ENCODE assay signal across 8 cellular contexts in the genomic region with DNA sequence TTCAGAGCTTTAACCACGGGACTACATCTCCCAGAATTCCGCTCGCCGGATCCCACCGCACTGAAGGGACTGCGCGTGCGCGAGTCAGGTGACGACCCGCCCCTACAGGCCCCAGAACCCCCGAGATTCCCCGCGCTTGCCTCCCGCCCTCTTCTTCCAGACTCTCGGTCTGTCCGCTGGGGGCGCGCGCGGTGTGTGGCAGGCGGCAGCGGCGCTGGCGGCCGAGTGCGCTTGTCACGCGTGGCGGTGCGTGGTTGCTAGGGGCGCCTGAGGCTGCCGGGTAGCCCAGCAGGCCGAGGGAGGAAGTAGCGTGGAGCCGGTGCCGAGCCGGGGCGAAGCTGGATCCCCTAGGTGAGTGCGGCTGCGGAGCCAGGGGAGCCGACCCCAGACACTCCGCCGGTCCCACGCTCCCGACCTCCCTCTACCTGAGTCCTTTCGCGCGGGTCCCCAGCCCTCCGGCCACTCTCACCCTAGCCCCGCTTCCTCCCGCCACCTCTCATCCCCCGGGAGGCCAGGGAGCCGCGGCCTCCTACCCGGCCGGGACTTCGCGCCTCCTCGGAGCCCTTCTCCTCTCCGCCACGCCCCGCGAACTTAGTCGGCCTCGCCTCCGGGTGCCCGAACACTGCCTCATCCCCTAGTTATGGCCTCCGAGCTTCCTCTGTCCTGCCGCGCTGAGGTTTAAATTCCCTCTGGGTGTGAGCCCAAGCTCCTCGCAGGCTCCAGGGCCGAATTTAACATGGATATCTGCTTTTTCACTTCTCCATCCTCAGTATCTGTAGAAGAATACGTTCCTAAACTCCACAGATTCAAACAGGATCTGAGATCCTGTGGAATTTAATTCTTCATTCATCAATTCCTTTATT. TPM values are rescaled to one million over a fixed set of nuclear protein-coding genes. Genes with fewer than 3 reads are reported as not detected.
DNase-seq lines count a peak whose midpoint lies in the region; ATAC-seq and TF ChIP-seq lines count a peak whose summit lies in the region.

A gene with protein sequence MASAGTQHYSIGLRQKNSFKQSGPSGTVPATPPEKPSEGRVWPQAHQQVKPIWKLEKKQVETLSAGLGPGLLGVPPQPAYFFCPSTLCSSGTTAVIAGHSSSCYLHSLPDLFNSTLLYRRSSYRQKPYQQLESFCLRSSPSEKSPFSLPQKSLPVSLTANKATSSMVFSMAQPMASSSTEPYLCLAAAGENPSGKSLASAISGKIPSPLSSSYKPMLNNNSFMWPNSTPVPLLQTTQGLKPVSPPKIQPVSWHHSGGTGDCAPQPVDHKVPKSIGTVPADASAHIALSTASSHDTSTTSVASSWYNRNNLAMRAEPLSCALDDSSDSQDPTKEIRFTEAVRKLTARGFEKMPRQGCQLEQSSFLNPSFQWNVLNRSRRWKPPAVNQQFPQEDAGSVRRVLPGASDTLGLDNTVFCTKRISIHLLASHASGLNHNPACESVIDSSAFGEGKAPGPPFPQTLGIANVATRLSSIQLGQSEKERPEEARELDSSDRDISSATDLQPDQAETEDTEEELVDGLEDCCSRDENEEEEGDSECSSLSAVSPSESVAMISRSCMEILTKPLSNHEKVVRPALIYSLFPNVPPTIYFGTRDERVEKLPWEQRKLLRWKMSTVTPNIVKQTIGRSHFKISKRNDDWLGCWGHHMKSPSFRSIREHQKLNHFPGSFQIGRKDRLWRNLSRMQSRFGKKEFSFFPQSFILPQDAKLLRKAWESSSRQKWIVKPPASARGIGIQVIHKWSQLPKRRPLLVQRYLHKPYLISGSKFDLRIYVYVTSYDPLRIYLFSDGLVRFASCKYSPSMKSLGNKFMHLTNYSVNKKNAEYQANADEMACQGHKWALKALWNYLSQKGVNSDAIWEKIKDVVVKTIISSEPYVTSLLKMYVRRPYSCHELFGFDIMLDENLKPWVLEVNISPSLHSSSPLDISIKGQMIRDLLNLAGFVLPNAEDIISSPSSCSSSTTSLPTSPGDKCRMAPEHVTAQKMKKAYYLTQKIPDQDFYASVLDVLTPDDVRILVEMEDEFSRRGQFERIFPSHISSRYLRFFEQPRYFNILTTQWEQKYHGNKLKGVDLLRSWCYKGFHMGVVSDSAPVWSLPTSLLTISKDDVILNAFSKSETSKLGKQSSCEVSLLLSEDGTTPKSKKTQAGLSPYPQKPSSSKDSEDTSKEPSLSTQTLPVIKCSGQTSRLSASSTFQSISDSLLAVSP (plus strand): TSS at position 149 of the 863 bp plus-strand sequence. CDS start 26,842 bp downstream, outside the sequence.

- H3K27me3 ChIP-seq in spleen (replicated peaks in 1 of 7): no peaks in the 10 kb centered on the region

- H3K4me3 ChIP-seq in AG09309 (ENCODE audit: control insufficient read depth, low read depth, low read length): peak within 1 kb of the TSS; percentile 98
- H3K4me3 ChIP-seq in cardiac fibroblast (replicated peaks in 1 of 2; ENCODE audit: low read depth in 2 of 2, low read length in 2 of 2): peak within 1 kb of the TSS; percentile 96 to 98
- H3K4me3 ChIP-seq in spleen: peak within 1 kb of the TSS; percentile 55 to 91 (median 87)

- intact Hi-C loops in spleen (cut with DNase I; ENCODE audit: low total_unique reads): loop anchor here (5.0 kb wide), 1 partner anchor 136 kb away; no protein-coding TSS in a partner anchor

- DNase-seq in AG09309 (ENCODE audit: low read depth): peak; percentile 75
- peak; percentile 79 for DNase-seq in NCI-H226
- peak; percentile 97 for DNase-seq in WTC11 (ENCODE audit: low spot score)
- DNase-seq in cardiac fibroblast (ENCODE audit: low read depth in 2 of 2): peak; percentile 97 to 98
- DNase-seq in immature natural killer cell: peak; percentile 99
- peak; percentile 100 for DNase-seq in spleen

- H3K4me3 Mint-ChIP-seq in WTC11: peak within 1 kb of the TSS; percentile 98
- H3K4me3 Mint-ChIP-seq in immature natural killer cell: peak within 1 kb of the TSS; percentile 92 to 99 (median 94)

- WGBS in spleen, 5 donors: 0 to 1% (median 1%) methylated on average over 25 to 74 of the region's 74 CpGs

- H3K4me1 ChIP-seq in spleen: peaks cover 9 to 56% (median 28%) of the 10 kb centered on the region in 6 donors

- H3K36me3 Mint-ChIP-seq in WTC11: peaks cover 12% of the 10 kb centered on the region
- peaks cover 2% of the 10 kb centered on the region in 3 donors for H3K36me3 Mint-ChIP-seq in immature natural killer cell

- TF ChIP-seq POLR2A in GM18951 (IDR thresholded peaks at IDR 0.05; ENCODE audit: extremely low read depth, insufficient read depth, insufficient read length) (peak; percentile 82), spleen (IDR thresholded peaks at IDR 0.05) (peak in 1 of 3 donors; percentile 33)

- H3K27ac Mint-ChIP-seq in WTC11: peak within 1 kb of the TSS; percentile 56; the same call in 1 of the 2 replicates
- peak within 1 kb of the TSS; percentile 82 to 96 (median 94) for H3K27ac Mint-ChIP-seq in immature natural killer cell

- H3K27me3 Mint-ChIP-seq in WTC11 (ENCODE audit: low read depth) (no peaks in the 10 kb centered on the region; the same call in 1 of the 2 replicates), immature natural killer cell (ENCODE audit: low read depth in 3 of 3) (peaks cover 7 to 8% (median 8%) of the 10 kb centered on the region in 3 donors)

- H3K9me3 Mint-ChIP-seq in WTC11 (peaks cover 4% of the 10 kb centered on the region), immature natural killer cell (no peaks in the 10 kb centered on the region)

- TF ChIP-seq CTCF in AG09309 (IDR thresholded peaks at IDR 0.05; ENCODE audit: control insufficient read depth, insufficient read depth, low read depth, low read length, missing control alignments) (peak; percentile 69), WTC11 (IDR thresholded peaks at IDR 0.05) (peak; percentile 28; the same call in 1 of the 2 replicates), cardiac fibroblast (IDR thresholded peaks at IDR 0.05; ENCODE audit: low read depth, low read length) (peak; percentile 50), spleen (IDR thresholded peaks at IDR 0.05 in 8 of 11, conservative IDR thresholded peaks at IDR 0.05 in 3 of 11) (peak; percentile 91 to 98 (median 97))

- in situ Hi-C loops in GM18951 (cut with MboI; ENCODE audit: low sequenced_read_pairs, unreplicated experiment): no loop called here

- H3K9me3 ChIP-seq in spleen: no peaks in the 10 kb centered on the region

- H3K4me1 Mint-ChIP-seq in WTC11: peaks cover 11% of the 10 kb centered on the region
- H3K4me1 Mint-ChIP-seq in immature natural killer cell: peaks cover 12 to 16% of the 10 kb centered on the region in 2 donors

- ATAC-seq in HG03196 (IDR thresholded peaks at IDR 0.05; ENCODE audit: unreplicated experiment) (peak; percentile 93), WTC11 (peak; percentile 93)

- H3K36me3 ChIP-seq in spleen: peaks cover 0 to 7% (median 0%) of the 10 kb centered on the region in 6 donors

- CTCF ChIA-PET in WTC11 (lab: Charles Lee): interaction anchor here (0.6 to 2.4 kb wide), 28 partner anchors 11 to 292 kb away, joined by 3 to 30 read pairs (median 4); a partner anchor contains a TSS

- POLR2A ChIA-PET in WTC11 (lab: Charles Lee): interaction anchor here (0.6 to 1.0 kb wide), 4 partner anchors 52 to 494 kb away, joined by 3 to 7 read pairs (median 4); a partner anchor contains a TSS

- peak within 1 kb of the TSS; percentile 85 to 95 (median 90) for H3K27ac ChIP-seq in spleen

TF ChIP-seq in WTC11, 78 proteins besides CTCF, POLR2A, EP300 and RAD21 (continues in another document):
- TF ChIP-seq ZNF219 (CRISPR knock-in tag; IDR thresholded peaks at IDR 0.05; ENCODE audit: borderline replicate concordance): peak; percentile 66; the same call in 1 of the 2 replicates
- TF ChIP-seq EMX1 (CRISPR knock-in tag; IDR thresholded peaks at IDR 0.05): no peak
- TF ChIP-seq SP1 (CRISPR knock-in tag; conservative IDR thresholded peaks at IDR 0.05): peak; percentile 68
- peak; percentile 54; the same call in 1 of the 2 replicates for TF ChIP-seq SMAD3 (CRISPR knock-in tag; IDR thresholded peaks at IDR 0.05; ENCODE audit: borderline replicate concordance)
- no peak for TF ChIP-seq NFATC4 (CRISPR knock-in tag; IDR thresholded peaks at IDR 0.05)
- TF ChIP-seq, protein P1, sequence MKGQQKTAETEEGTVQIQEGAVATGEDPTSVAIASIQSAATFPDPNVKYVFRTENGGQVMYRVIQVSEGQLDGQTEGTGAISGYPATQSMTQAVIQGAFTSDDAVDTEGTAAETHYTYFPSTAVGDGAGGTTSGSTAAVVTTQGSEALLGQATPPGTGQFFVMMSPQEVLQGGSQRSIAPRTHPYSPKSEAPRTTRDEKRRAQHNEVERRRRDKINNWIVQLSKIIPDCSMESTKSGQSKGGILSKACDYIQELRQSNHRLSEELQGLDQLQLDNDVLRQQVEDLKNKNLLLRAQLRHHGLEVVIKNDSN (CRISPR knock-in tag; IDR thresholded peaks at IDR 0.05): peak; percentile 91
- TF ChIP-seq MYBL2 (CRISPR knock-in tag; IDR thresholded peaks at IDR 0.05): peak; percentile 30; the same call in 1 of the 2 replicates
- peak; percentile 78 for TF ChIP-seq TEAD1 (CRISPR knock-in tag; IDR thresholded peaks at IDR 0.05)
- peak; percentile 89 for TF ChIP-seq ETV6 (CRISPR knock-in tag; IDR thresholded peaks at IDR 0.05)
- peak; percentile 55; the same call in 1 of the 2 replicates for TF ChIP-seq FOXK1 (CRISPR knock-in tag; IDR thresholded peaks at IDR 0.05)

RNA-seq across cellular contexts. Expression of the gene that starts here (rescaled TPM):
- total RNA-seq in WTC11 (2021): 73.7 to 87.4 TPM (median 77.1 TPM) in 3 replicates
- 1 to 10 TPM in 2 of 3 donors, under 1 TPM in 1; 0.14 to 5.4 (median 3.8) TPM for polyA plus RNA-seq in immature natural killer cell
- 10 to 100 TPM; 14.5 to 40.5 (median 28.6) TPM for total RNA-seq in spleen
- polyA plus RNA-seq in spleen: 10 to 100 TPM in 2 of 3 donors, 1 to 10 TPM in 1; 6.2 to 13.7 (median 12.0) TPM

Comparison
In these comparisons a context has a peak if more than half of its experiments do, and no peak if none do; other contexts are left out.
1. Peak in every context shown above with its lines: DNase-seq, ATAC-seq, H3K4me3 ChIP-seq and H3K27ac ChIP-seq.
2. CTCF ChIP-seq: peak in every context shown above with its lines; median percentile 97 in spleen; 69 in AG09309; 50 in cardiac fibroblast; 28 in WTC11.